In genomic region chr6:121436172-121436965, GRCh38 we compare ENCODE assay signal across 8 cellular contexts. TPM values are rescaled to one million over a fixed set of nuclear protein-coding genes. Genes with fewer than 3 reads are reported as not detected.
DNase-seq lines count a peak whose midpoint lies in the region; ATAC-seq, FAIRE-seq and TF ChIP-seq lines count a peak whose summit lies in the region.

No MANE protein-coding gene starts in this region.

- peak overlapping the region; percentile 90 for H3K27ac ChIP-seq in hepatocyte
- peak overlapping the region in 1 of 2 donors; percentile 89 for H3K27ac ChIP-seq in small intestine (ENCODE audit: low read depth in 1 of 2, low read length in 1 of 2)

- ATAC-seq in GM19463 (IDR thresholded peaks at IDR 0.05; ENCODE audit: unreplicated experiment) (no peak), HG03565 (IDR thresholded peaks at IDR 0.05; ENCODE audit: unreplicated experiment) (no peak)

- peak overlapping the region; percentile 85 for H3K4me3 Mint-ChIP-seq in activated naive CD8-positive, alpha-beta T cell

- no peaks in the 10 kb centered on the region for H3K36me3 Mint-ChIP-seq in activated naive CD8-positive, alpha-beta T cell

- WGBS in hepatocyte (ENCODE audit: low lambda C conversion rate, missing lambda C conversion rate) = under 1% methylated on average over 22 of the region's 22 CpGs
- WGBS in small intestine, 3 donors = 0 to 5% (median 3%) methylated on average over 22 of the region's 22 CpGs

- H3K9me3 Mint-ChIP-seq in activated naive CD8-positive, alpha-beta T cell (ENCODE audit: low read depth) = no peaks in the 10 kb centered on the region

- H3K4me2 ChIP-seq in hepatocyte = peak overlapping the region; percentile 77

- FAIRE-seq in small intestine (lab: Jason Lieb, UNC) (no peak), RCC 7860 (lab: Jason Lieb, UNC) (no peak)

- H3K4me3 ChIP-seq in HFF-Myc (replicated peaks; ENCODE audit: low read depth, low read length) (peak overlapping the region; percentile 89), hepatocyte (peak overlapping the region; percentile 72), small intestine (ENCODE audit: low read depth in 1 of 2, low read length in 2 of 2) (peak overlapping the region; percentile 36 to 70)

- H3K27ac Mint-ChIP-seq in activated naive CD8-positive, alpha-beta T cell = peak overlapping the region; percentile 66

- peak overlapping the region; percentile 32 for H2AFZ ChIP-seq in hepatocyte

- no peaks in the 10 kb centered on the region for H3K9me2 ChIP-seq in hepatocyte (replicated peaks; ENCODE audit: insufficient read depth)

- H3K79me2 ChIP-seq in hepatocyte = peaks cover 58% of the 10 kb centered on the region

- H3K36me3 ChIP-seq in hepatocyte (replicated peaks; ENCODE audit: insufficient read depth, low read depth) (no peaks in the 10 kb centered on the region), small intestine (ENCODE audit: control insufficient read depth in 2 of 2, insufficient read depth in 2 of 2, low read length in 2 of 2) (no peaks in the 10 kb centered on the region)

- TF ChIP-seq CTCF in HFF-Myc (IDR thresholded peaks at IDR 0.05; ENCODE audit: low read depth, low read length, missing control alignments) (no peak), hepatocyte (IDR thresholded peaks at IDR 0.05; ENCODE audit: poor library complexity) (no peak)

- H3K4me1 ChIP-seq in hepatocyte (ENCODE audit: insufficient read depth) (no peaks in the 10 kb centered on the region), small intestine (ENCODE audit: control insufficient read depth in 2 of 2, insufficient read depth in 1 of 2, low read depth in 1 of 2, low read length in 1 of 2) (no peaks in the 10 kb centered on the region)

- H3K27me3 Mint-ChIP-seq in activated naive CD8-positive, alpha-beta T cell = peaks cover 16% of the 10 kb centered on the region

- H4K20me1 ChIP-seq in hepatocyte (ENCODE audit: insufficient read depth, poor library complexity, severe bottlenecking) = peaks cover 12% of the 10 kb centered on the region

- H3K4me1 Mint-ChIP-seq in activated naive CD8-positive, alpha-beta T cell (ENCODE audit: low read depth) = peaks cover 17% of the 10 kb centered on the region

- H3K9me3 ChIP-seq in hepatocyte (ENCODE audit: low read depth) (no peaks in the 10 kb centered on the region), small intestine (ENCODE audit: control insufficient read depth, low read depth) (no peaks in the 10 kb centered on the region)

- H3K27me3 ChIP-seq in hepatocyte (no peaks in the 10 kb centered on the region), small intestine (ENCODE audit: control insufficient read depth in 2 of 2, insufficient read depth in 2 of 2, low read length in 2 of 2) (no peaks in the 10 kb centered on the region)

- DNase-seq in HFF-Myc (ENCODE audit: extremely low read depth, low read depth) = no peak
- peak; percentile 14 for DNase-seq in hepatocyte (ENCODE audit: low spot score)
- DNase-seq in small intestine = peak; percentile 15
- DNase-seq in RCC 7860 (ENCODE audit: low spot score) = no peak
- no peak for DNase-seq in ecto neural progenitor cell (ENCODE audit: low spot score)

RNA-seq across cellular contexts. Expression of gene GJA1, which starts 0.9 kb away (rescaled TPM):
- 248 and 266 TPM in 2 replicates for total RNA-seq in hepatocyte
- polyA plus RNA-seq in hepatocyte (86.0 and 91.5 TPM in 2 replicates), small intestine (10 to 100 TPM in 1 of 3 donors, 1 to 10 TPM in 1, under 1 TPM in 1; 0.89 to 31.3 (median 3.0) TPM)

Comparison
In these comparisons a context has a peak if more than half of its experiments do, and no peak if none do; other contexts are left out.
1. DNase-seq: peak in hepatocyte (single experiment) and small intestine (single experiment); none in HFF-Myc (single experiment), RCC 7860 (single experiment) and ecto neural progenitor cell (single experiment).
2. Peak in every context shown above with its lines, with median percentiles within 50 percentile points of each other: H3K4me3 ChIP-seq.